In genomic region chr17:81094224-81094743, GRCh38 we compare ENCODE assay signal across 8 cellular contexts. TPM values are rescaled to one million over a fixed set of nuclear protein-coding genes. Genes with fewer than 3 reads are reported as not detected.
DNase-seq lines count a peak whose midpoint lies in the region; ATAC-seq and TF ChIP-seq lines count a peak whose summit lies in the region.
"Had no signal": no experiment of that assay in that cellular context is flagged by ENCODE, and none has a peak within 500 bp of the region (broad histone marks: within the 10 kb centered on the region; RNA-seq: fewer than 3 reads in every experiment).

No MANE protein-coding gene starts in this region.

- H3K27ac ChIP-seq in fibroblast of lung (ENCODE audit: insufficient read depth, low read length) = peak overlapping the region; percentile 93

- ATAC-seq in HG03460 (IDR thresholded peaks at IDR 0.05; ENCODE audit: unreplicated experiment) = peak; percentile 3
- ATAC-seq in WTC11 = no peak
- ATAC-seq in stimulated activated effector memory CD8-positive, alpha-beta T cell treated with anti-CD3 and anti-CD28 coated beads, Interleukin-12 subunit alpha, Interleukin-12 subunit beta, amount 100 ng/mL, for 72 hours = peak; percentile 1

- TF ChIP-seq CTCF in WTC11 (IDR thresholded peaks at IDR 0.05) = no peak
- no peak for TF ChIP-seq CTCF in fibroblast of lung (conservative IDR thresholded peaks at IDR 0.05 in 1 of 2, IDR thresholded peaks at IDR 0.05 in 1 of 2; ENCODE audit: low read depth in 1 of 2, low read length in 2 of 2)
- TF ChIP-seq CTCF in GM10266 (IDR thresholded peaks at IDR 0.05; ENCODE audit: control insufficient read depth, insufficient read depth, low read depth, missing control alignments) = no peak

- H4K20me1 ChIP-seq in fibroblast of lung (ENCODE audit: control insufficient read depth, extremely low read depth, insufficient read depth, low read length) = no peaks in the 10 kb centered on the region

- POLR2A ChIA-PET in WTC11 (lab: Charles Lee) = no interaction called here

- no peaks in the 10 kb centered on the region for H3K9me3 ChIP-seq in fibroblast of lung (ENCODE audit: control insufficient read depth, insufficient read depth, low read depth, low read length)

- no peaks in the 10 kb centered on the region for H3K79me2 ChIP-seq in fibroblast of lung (ENCODE audit: control insufficient read depth, insufficient read depth, low read length)

- peaks cover 34% of the 10 kb centered on the region for H3K4me1 ChIP-seq in fibroblast of lung (ENCODE audit: control insufficient read depth, extremely low read depth, insufficient read depth, low read length)

- no peak overlapping the region for H2AFZ ChIP-seq in fibroblast of lung (ENCODE audit: low read length)

- H3K27ac Mint-ChIP-seq in WTC11 = peak overlapping the region; percentile 92
- H3K27ac Mint-ChIP-seq in stimulated activated effector memory CD8-positive, alpha-beta T cell treated with anti-CD3 and anti-CD28 coated beads, Interleukin-12 subunit alpha, Interleukin-12 subunit beta, amount 100 ng/mL, for 72 hours = peak overlapping the region; percentile 93

- no peak for DNase-seq in WTC11 (ENCODE audit: low spot score)
- no peak for DNase-seq in fibroblast of lung (ENCODE audit: low read depth in 2 of 2)
- DNase-seq in stimulated activated effector memory CD8-positive, alpha-beta T cell treated with anti-CD3 and anti-CD28 coated beads, Interleukin-12 subunit alpha, Interleukin-12 subunit beta, amount 100 ng/mL, for 72 hours (ENCODE audit: low spot score in 2 of 2) = no peak
- no peak for DNase-seq in dedifferentiated amniotic fluid mesenchymal stem cell (ENCODE audit: extremely low spot score)
- DNase-seq in D341Med (ENCODE audit: low spot score) = no peak
- DNase-seq in GM10266 (ENCODE audit: extremely low spot score) = no peak

- H3K36me3 ChIP-seq in fibroblast of lung (ENCODE audit: control insufficient read depth, insufficient read depth, low read length) = no peaks in the 10 kb centered on the region

- no peaks in the 10 kb centered on the region for H3K36me3 Mint-ChIP-seq in WTC11
- peaks cover 8% of the 10 kb centered on the region for H3K36me3 Mint-ChIP-seq in stimulated activated effector memory CD8-positive, alpha-beta T cell treated with anti-CD3 and anti-CD28 coated beads, Interleukin-12 subunit alpha, Interleukin-12 subunit beta, amount 100 ng/mL, for 72 hours

- no peaks in the 10 kb centered on the region for H3K9me3 Mint-ChIP-seq in WTC11
- H3K9me3 Mint-ChIP-seq in stimulated activated effector memory CD8-positive, alpha-beta T cell treated with anti-CD3 and anti-CD28 coated beads, Interleukin-12 subunit alpha, Interleukin-12 subunit beta, amount 100 ng/mL, for 72 hours = no peaks in the 10 kb centered on the region

- H3K4me2 ChIP-seq in fibroblast of lung (ENCODE audit: extremely low read depth, insufficient read depth, low read length) = no peak overlapping the region

- no peaks in the 10 kb centered on the region for H3K27me3 ChIP-seq in fibroblast of lung (ENCODE audit: control insufficient read depth, insufficient read depth, low read length)

- peaks cover 22% of the 10 kb centered on the region for H3K4me1 Mint-ChIP-seq in WTC11
- H3K4me1 Mint-ChIP-seq in stimulated activated effector memory CD8-positive, alpha-beta T cell treated with anti-CD3 and anti-CD28 coated beads, Interleukin-12 subunit alpha, Interleukin-12 subunit beta, amount 100 ng/mL, for 72 hours = peaks cover 60% of the 10 kb centered on the region

- H3K27me3 Mint-ChIP-seq in WTC11 (ENCODE audit: low read depth) = no peaks in the 10 kb centered on the region

- H3K9ac ChIP-seq in fibroblast of lung (ENCODE audit: insufficient read depth, low read length) = peak overlapping the region; percentile 65

- H3K4me3 Mint-ChIP-seq in WTC11 = no peak overlapping the region
- peak overlapping the region; percentile 69 for H3K4me3 Mint-ChIP-seq in stimulated activated effector memory CD8-positive, alpha-beta T cell treated with anti-CD3 and anti-CD28 coated beads, Interleukin-12 subunit alpha, Interleukin-12 subunit beta, amount 100 ng/mL, for 72 hours

- H3K4me3 ChIP-seq in fibroblast of lung (replicated peaks in 1 of 4; ENCODE audit: control extremely low read depth in 1 of 4, insufficient read depth in 1 of 4, low read depth in 3 of 4, low read length in 4 of 4) = no peak overlapping the region
- H3K4me3 ChIP-seq: lung had no signal

- CTCF ChIA-PET in WTC11 (lab: Charles Lee) = interaction anchor here (0.9 to 1.7 kb wide), 8 partner anchors 8 to 136 kb away, joined by 3 to 13 read pairs (median 4); no protein-coding TSS in a partner anchor

TF ChIP-seq in WTC11, 78 proteins besides CTCF, POLR2A, EP300 and RAD21:
- no peak for TF ChIP-seq TEAD1 (CRISPR knock-in tag; IDR thresholded peaks at IDR 0.05)
- TF ChIP-seq TEAD4 (CRISPR knock-in tag; IDR thresholded peaks at IDR 0.05) = no peak
- no peak for TF ChIP-seq TP53 (CRISPR knock-in tag; IDR thresholded peaks at IDR 0.05)
- no peak for TF ChIP-seq AFF4 (CRISPR knock-in tag; IDR thresholded peaks at IDR 0.05; ENCODE audit: borderline replicate concordance)
- no peak for TF ChIP-seq ZBTB43 (CRISPR knock-in tag; IDR thresholded peaks at IDR 0.05)
- no peak for TF ChIP-seq ZNF532 (CRISPR knock-in tag; IDR thresholded peaks at IDR 0.05; ENCODE audit: borderline replicate concordance)
- TF ChIP-seq ETV6 (CRISPR knock-in tag; IDR thresholded peaks at IDR 0.05) = no peak
TF ChIP-seq in WTC11: peak in this region for 0.

RNA-seq across cellular contexts. Expression of gene BAIAP2, which starts 59.3 kb away (rescaled TPM):
- total RNA-seq in WTC11 (2021) (16.9 to 20.7 TPM (median 18.4 TPM) in 3 replicates), fibroblast of lung (10.0 and 13.4 TPM in 2 replicates)
- polyA plus RNA-seq in fibroblast of lung = 6.0 and 10.9 TPM in 2 replicates
- polyA plus RNA-seq in fibroblast of lung (2012) = 11.7 and 22.1 TPM in 2 replicates
- polyA minus RNA-seq in fibroblast of lung (ENCODE audit: low replicate concordance) = 15.5 and 29.9 TPM in 2 replicates
